ENCODE assay signal across 16 cellular contexts in genomic region chr17:40130352-40131042, GRCh38. TPM values are rescaled to one million over a fixed set of nuclear protein-coding genes. Genes with fewer than 3 reads are reported as not detected.
A peak's percentile ranks its signal among the peaks of the same experiment; 100 is the strongest.
DNase-seq lines count a peak whose midpoint lies in the region; ATAC-seq and TF ChIP-seq lines count a peak whose summit lies in the region.
"Had no signal": no experiment of that assay in that cellular context is flagged by ENCODE, and none has a peak within 500 bp of the region (broad histone marks: within the 10 kb centered on the region; RNA-seq: fewer than 3 reads in every experiment).

No MANE protein-coding gene starts in this region.

- CTCF ChIA-PET in activated CD4-positive, alpha-beta T cell treated with anti-CD3 and anti-CD28 coated beads for 36 hours (lab: Charles Lee), result interaction anchor here (1.0 to 3.3 kb wide), 4 partner anchors 9 to 38 kb away, joined by 3 to 18 read pairs (median 4); no protein-coding TSS in a partner anchor

- peaks cover 12 to 54% (median 52%) of the 10 kb centered on the region in 4 donors for H3K36me3 ChIP-seq in liver (ENCODE audit: control insufficient read depth in 4 of 4, insufficient read depth in 3 of 4, low read depth in 1 of 4, low read length in 3 of 4)
- peaks cover 73% of the 10 kb centered on the region; the same call in 1 of the 2 replicates for H3K36me3 ChIP-seq in Karpas-422 (ENCODE audit: insufficient read depth, low read length)

- no peak for TF ChIP-seq RAD21 in liver (IDR thresholded peaks at IDR 0.05)

- intact Hi-C loops in activated CD4-positive, alpha-beta T cell treated with anti-CD3 and anti-CD28 coated beads for 36 hours (cut with DNase I, micrococcal nuclease), result no loop called here

- no peak for ATAC-seq in activated CD4-positive, alpha-beta T cell treated with anti-CD3 and anti-CD28 coated beads for 36 hours
- no peak for ATAC-seq in omental fat pad (ENCODE audit: low FRiP score)
- ATAC-seq: activated T-cell treated with anti-CD3 and anti-CD28 coated beads, Interleukin-2, amount 50 U/mL, for 72 hours had no signal

- H3K27me3 ChIP-seq in liver (ENCODE audit: control insufficient read depth in 4 of 4, insufficient read depth in 4 of 4, low read length in 3 of 4) (no peaks in the 10 kb centered on the region), Karpas-422 (ENCODE audit: low read length) (no peaks in the 10 kb centered on the region)
- H3K27me3 ChIP-seq: Peyer's patch had no signal

- 66 to 78% (median 73%) methylated on average over 7 of the region's 7 CpGs for WGBS in adipose tissue, 3 donors
- WGBS in liver, result 79% methylated on average over 7 of the region's 7 CpGs

- no peaks in the 10 kb centered on the region for H4K20me1 ChIP-seq in Karpas-422 (ENCODE audit: insufficient read depth, low read depth, low read length)

- H3K4me3 ChIP-seq in liver (ENCODE audit: low read depth in 1 of 3, low read length in 3 of 3), result no peak overlapping the region
- H3K4me3 ChIP-seq in Karpas-422 (ENCODE audit: low read length), result no peak overlapping the region
- H3K4me3 ChIP-seq: Peyer's patch had no signal

- H3K27ac Mint-ChIP-seq in activated CD4-positive, alpha-beta T cell treated with anti-CD3 and anti-CD28 coated beads for 36 hours, result peak overlapping the region; percentile 62
- H3K27ac Mint-ChIP-seq: activated T-cell treated with anti-CD3 and anti-CD28 coated beads, Interleukin-2, amount 50 U/mL, for 72 hours had no signal

- H3K27me3 Mint-ChIP-seq in activated CD4-positive, alpha-beta T cell treated with anti-CD3 and anti-CD28 coated beads for 36 hours, result no peaks in the 10 kb centered on the region
- H3K27me3 Mint-ChIP-seq: IgD-negative memory B cell had no signal

- peak overlapping the region; percentile 21 for H3K27ac ChIP-seq in adipose tissue (ENCODE audit: low read depth, low read length)
- peak overlapping the region in 1 of 2 donors; percentile 51 for H3K27ac ChIP-seq in liver (ENCODE audit: low read depth in 1 of 2, low read length in 2 of 2)
- peak overlapping the region; percentile 10 for H3K27ac ChIP-seq in substantia nigra (ENCODE audit: low read depth, low read length, poor library complexity, severe bottlenecking)
- no peak overlapping the region for H3K27ac ChIP-seq in Karpas-422 (ENCODE audit: low read length)
- H3K27ac ChIP-seq: 22Rv1, Peyer's patch had no signal

- H3K9me3 Mint-ChIP-seq in activated CD4-positive, alpha-beta T cell treated with anti-CD3 and anti-CD28 coated beads for 36 hours (ENCODE audit: low read depth), result no peaks in the 10 kb centered on the region
- H3K9me3 Mint-ChIP-seq: activated T-cell treated with anti-CD3 and anti-CD28 coated beads, Interleukin-2, amount 50 U/mL, for 72 hours; IgD-negative memory B cell had no signal

- H3K9ac ChIP-seq in liver (ENCODE audit: low read depth in 1 of 2, low read length in 2 of 2) (no peak overlapping the region), Karpas-422 (ENCODE audit: low read length) (no peak overlapping the region)

- TF ChIP-seq CTCF in liver (IDR thresholded peaks at IDR 0.05; ENCODE audit: low read depth, low read length, missing input control), result no peak
- no peak for TF ChIP-seq CTCF in omental fat pad (IDR thresholded peaks at IDR 0.05)

- H3K4me1 ChIP-seq in liver (ENCODE audit: control insufficient read depth in 4 of 4, insufficient read depth in 4 of 4, low read length in 3 of 4), result no peaks in the 10 kb centered on the region
- no peaks in the 10 kb centered on the region for H3K4me1 ChIP-seq in Karpas-422 (ENCODE audit: low read length)

- H3K9me3 ChIP-seq in liver (ENCODE audit: control insufficient read depth in 4 of 4, low read length in 3 of 4), result no peaks in the 10 kb centered on the region
- H3K9me3 ChIP-seq in Karpas-422 (ENCODE audit: low read length), result no peaks in the 10 kb centered on the region
- H3K9me3 ChIP-seq: Peyer's patch had no signal

- H3K79me2 ChIP-seq in Karpas-422 (ENCODE audit: low read length), result peaks cover 20% of the 10 kb centered on the region

- H3K4me3 Mint-ChIP-seq in activated CD4-positive, alpha-beta T cell treated with anti-CD3 and anti-CD28 coated beads for 36 hours, result no peak overlapping the region
- H3K4me3 Mint-ChIP-seq: activated T-cell treated with anti-CD3 and anti-CD28 coated beads, Interleukin-2, amount 50 U/mL, for 72 hours had no signal

- no peaks in the 10 kb centered on the region for H3K9me2 ChIP-seq in Karpas-422 (replicated peaks; ENCODE audit: insufficient read depth, low read length)

- peaks cover 11% of the 10 kb centered on the region for H3K4me1 Mint-ChIP-seq in activated CD4-positive, alpha-beta T cell treated with anti-CD3 and anti-CD28 coated beads for 36 hours

- POLR2A ChIA-PET in activated CD4-positive, alpha-beta T cell treated with anti-CD3 and anti-CD28 coated beads for 36 hours (lab: Charles Lee), result interaction anchor here (0.8 kb wide), 1 partner anchor 1253 kb away, joined by 11 read pairs; no protein-coding TSS in a partner anchor

- H2AFZ ChIP-seq in Karpas-422 (ENCODE audit: low read length), result no peak overlapping the region

- peaks cover 70% of the 10 kb centered on the region for H3K36me3 Mint-ChIP-seq in activated CD4-positive, alpha-beta T cell treated with anti-CD3 and anti-CD28 coated beads for 36 hours (ENCODE audit: low read depth)

- H3K4me2 ChIP-seq in Karpas-422 (ENCODE audit: low read depth, low read length, poor library complexity, severe bottlenecking), result no peak overlapping the region

- no peak for DNase-seq in activated CD4-positive, alpha-beta T cell treated with anti-CD3 and anti-CD28 coated beads for 36 hours
- DNase-seq in activated CD4-positive, alpha-beta T cell treated with anti-CD3 and anti-CD28 coated beads, Interleukin-2, amount 50 U/mL, for 48 hours, result no peak
- DNase-seq in substantia nigra (lab: John Stamatoyannopoulos, UW) (peak in 7 of 49 donors; percentile 1 to 31 (median 10)), Karpas-422 (no peak), omental fat pad (ENCODE audit: low spot score) (no peak), AG08395 (ENCODE audit: low spot score) (no peak)
- DNase-seq: activated T-cell treated with anti-CD3 and anti-CD28 coated beads, Interleukin-2, amount 50 U/mL, for 72 hours; cerebellar nuclear complex; DMS79 treated with DMSO at 0.1 percent for 48 hours; foreskin melanocyte; Peyer's patch; retina had no signal

TF ChIP-seq in liver, 16 proteins besides CTCF, POLR2A, EP300 and RAD21:
- no peak for TF ChIP-seq FOXA2 (IDR thresholded peaks at IDR 0.05)
- TF ChIP-seq YY1 (IDR thresholded peaks at IDR 0.05), result peak; percentile 28

RNA-seq across cellular contexts. Expression of gene MSL1, which starts 8.7 kb away (rescaled TPM):
- total RNA-seq in activated CD4-positive, alpha-beta T cell treated with anti-CD3 and anti-CD28 coated beads for 36 hours, result 10 to 100 TPM; 81.7 to 89.6 TPM
- 10 to 100 TPM; 33.8 to 88.4 (median 62.1) TPM for polyA plus RNA-seq in adipose tissue
- total RNA-seq in liver, result 10 to 100 TPM; 24.0 to 43.7 TPM
- polyA plus RNA-seq in liver, result 10 to 100 TPM in 1 of 2 donors, 1 to 10 TPM in 1; 7.9 to 23.1 TPM
- total RNA-seq in Karpas-422 (2014; rRNA removed; shearing (Covaris generic); ENCODE audit: low replicate concordance), result 48.6 and 53.2 TPM in 2 replicates
- 100 to 1,000 TPM in 1 of 4 donors, 10 to 100 TPM in 3; 50.2 to 139 (median 61.9) TPM for total RNA-seq in omental fat pad

RNA-seq across cellular contexts. Expression of gene CASC3, which starts 9.8 kb away (rescaled TPM):
- total RNA-seq in activated CD4-positive, alpha-beta T cell treated with anti-CD3 and anti-CD28 coated beads for 36 hours, result 100 to 1,000 TPM in 1 of 2 experiments, 10 to 100 TPM in 1; 88.3 to 104 TPM
- polyA plus RNA-seq in adipose tissue (10 to 100 TPM; 28.0 to 62.2 (median 43.2) TPM), liver (10 to 100 TPM; 11.4 to 12.9 TPM)
- total RNA-seq in liver (10 to 100 TPM; 17.1 to 17.9 TPM), omental fat pad (10 to 100 TPM; 36.6 to 77.6 (median 51.1) TPM)
- 37.4 and 74.5 TPM in 2 replicates for total RNA-seq in Karpas-422 (2014; rRNA removed; shearing (Covaris generic); ENCODE audit: low replicate concordance)

RNA-seq across cellular contexts. Expression of gene NR1D1, which starts 30.1 kb away (rescaled TPM):
- total RNA-seq in activated CD4-positive, alpha-beta T cell treated with anti-CD3 and anti-CD28 coated beads for 36 hours, result 1 to 10 TPM; 5.2 to 5.4 TPM
- polyA plus RNA-seq in adipose tissue (10 to 100 TPM in 2 of 3 donors, 1 to 10 TPM in 1; 7.3 to 20.7 (median 15.0) TPM), liver (10 to 100 TPM in 1 of 2 donors, 1 to 10 TPM in 1; 8.8 to 13.7 TPM)
- total RNA-seq in liver (1 to 10 TPM in 1 of 2 donors, under 1 TPM in 1; 0.84 to 2.3 TPM), omental fat pad (1 to 10 TPM; 3.1 to 9.3 (median 7.0) TPM)
- 0.65 and 0.67 TPM in 2 replicates for total RNA-seq in Karpas-422 (2014; rRNA removed; shearing (Covaris generic); ENCODE audit: low replicate concordance)

RNA-seq across cellular contexts. Expression of gene RAPGEFL1, which starts 46.8 kb away (rescaled TPM):
- 1 to 10 TPM; 5.1 to 6.2 TPM for total RNA-seq in activated CD4-positive, alpha-beta T cell treated with anti-CD3 and anti-CD28 coated beads for 36 hours
- polyA plus RNA-seq in adipose tissue, result 1 to 10 TPM; 4.0 to 5.8 (median 4.5) TPM
- total RNA-seq in liver, result 1 to 10 TPM; 1.9 to 3.2 TPM
- polyA plus RNA-seq in liver, result under 1 TPM; 0.82 to 0.98 TPM
- 5.6 and 8.9 TPM in 2 replicates for total RNA-seq in Karpas-422 (2014; rRNA removed; shearing (Covaris generic); ENCODE audit: low replicate concordance)
- total RNA-seq in omental fat pad, result 10 to 100 TPM in 1 of 4 donors, 1 to 10 TPM in 3; 3.0 to 16.1 (median 4.4) TPM
